9 cellular contexts compared by ENCODE assay signal in the genomic region with DNA sequence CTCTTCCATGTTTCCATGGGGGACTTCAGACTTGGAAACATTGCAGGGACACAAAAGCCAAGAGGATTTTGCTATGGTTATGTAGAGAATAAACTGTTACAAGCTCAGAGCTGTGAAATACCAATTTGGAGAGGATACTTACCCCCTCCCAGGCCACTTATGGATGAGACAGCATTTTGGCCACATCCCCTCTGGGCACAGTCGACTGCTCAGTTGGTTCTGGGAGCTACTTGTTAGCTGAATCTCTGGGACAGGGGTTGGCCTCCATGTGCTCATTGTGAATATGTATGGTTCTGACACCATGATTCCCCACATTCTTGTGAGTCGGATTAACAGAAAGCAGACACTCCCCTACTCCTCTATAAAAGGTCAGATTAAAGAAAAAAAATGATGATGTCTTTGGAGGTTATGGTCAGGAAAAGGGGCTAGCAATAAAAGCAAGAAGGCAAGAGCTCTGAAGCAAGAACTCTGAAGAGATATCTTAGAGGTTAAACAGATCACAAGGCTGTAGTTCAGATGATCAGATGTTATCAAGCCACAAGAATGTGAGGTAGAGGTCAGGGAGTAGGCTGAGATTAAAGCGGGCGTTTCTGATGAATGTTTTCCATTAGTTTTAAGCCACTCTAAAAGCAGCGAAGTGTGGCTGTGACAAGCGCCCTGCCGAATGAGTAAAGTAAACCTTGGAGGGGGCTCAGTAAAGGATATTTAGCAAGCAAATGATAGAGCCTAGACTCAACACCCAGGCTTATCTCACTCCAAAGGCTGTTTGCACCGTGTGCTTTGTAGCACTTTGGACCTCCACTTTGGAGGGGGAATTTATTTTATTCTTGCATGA. TPM values are rescaled to one million over a fixed set of nuclear protein-coding genes. Genes with fewer than 3 reads are reported as not detected.
DNase-seq lines count a peak whose midpoint lies in the region; ATAC-seq, FAIRE-seq and TF ChIP-seq lines count a peak whose summit lies in the region.
"Had no signal": no experiment of that assay in that cellular context is flagged by ENCODE, and none has a peak within 500 bp of the region (broad histone marks: within the 10 kb centered on the region; RNA-seq: fewer than 3 reads in every experiment).

No MANE protein-coding gene starts in this region.

- H3K79me2 ChIP-seq in OCI-LY7 (ENCODE audit: insufficient read depth, low read depth, low read length): peaks cover 72% of the 10 kb centered on the region

- H3K9me3 Mint-ChIP-seq in dendritic cell treated with granulocyte-macrophage colony-stimulating factor and Interleukin-4, amounts not matched to agents 40 ng/mL and 50 ng/mL, for 4 days: no peaks in the 10 kb centered on the region
- H3K9me3 Mint-ChIP-seq in progenitor cell of endocrine pancreas (ENCODE audit: low read depth): no peaks in the 10 kb centered on the region

- peak overlapping the region; percentile 60 for H3K27ac Mint-ChIP-seq in dendritic cell treated with granulocyte-macrophage colony-stimulating factor and Interleukin-4, amounts not matched to agents 40 ng/mL and 50 ng/mL, for 4 days
- peak overlapping the region; percentile 6 for H3K27ac Mint-ChIP-seq in progenitor cell of endocrine pancreas

- intact Hi-C loops in OCI-LY7 (cut with micrococcal nuclease; ENCODE audit: unreplicated experiment): no loop called here
- intact Hi-C loops in dendritic cell treated with granulocyte-macrophage colony-stimulating factor and Interleukin-4, amounts not matched to agents 40 ng/mL and 50 ng/mL, for 4 days (cut with micrococcal nuclease): no loop called here
- intact Hi-C loops in kidney (cut with DNase I): no loop called here

- no peak overlapping the region for H2AFZ ChIP-seq in OCI-LY7 (ENCODE audit: low read length)

- H4K20me1 ChIP-seq in OCI-LY7 (ENCODE audit: insufficient read depth, low read length): no peaks in the 10 kb centered on the region

- CTCF ChIA-PET in OCI-LY7 (lab: Charles Lee; ENCODE audit: unreplicated experiment): no interaction called here

- POLR2A ChIA-PET in OCI-LY7 (lab: Charles Lee): interaction anchor here (1.9 to 6.8 kb wide), 2 partner anchors 12 to 96 kb away, joined by 6 to 201 read pairs; partner anchors contain the start of gene STAMBPL1

- no peak overlapping the region for H3K9ac ChIP-seq in kidney (ENCODE audit: low read length in 2 of 2)

- peak; percentile 44 for DNase-seq in Daoy (ENCODE audit: low read depth)
- DNase-seq in OCI-LY7 (ENCODE audit: low spot score): no peak
- DNase-seq in progenitor cell of endocrine pancreas (ENCODE audit: low spot score, unreplicated experiment): no peak
- DNase-seq in GM19238 (ENCODE audit: insufficient read length, low spot score): no peak
- DNase-seq in kidney: no peak
- DNase-seq: upper lobe of left lung had no signal

- H3K27me3 Mint-ChIP-seq in dendritic cell treated with granulocyte-macrophage colony-stimulating factor and Interleukin-4, amounts not matched to agents 40 ng/mL and 50 ng/mL, for 4 days: no peaks in the 10 kb centered on the region
- H3K27me3 Mint-ChIP-seq in progenitor cell of endocrine pancreas: peaks cover 5% of the 10 kb centered on the region

- no TSS peak for BruUV-seq in OCI-LY7 (replicated peaks; lab: Mats Ljungman, UMichigan)

- H3K4me1 ChIP-seq in OCI-LY7 (ENCODE audit: insufficient read depth, low read length, poor library complexity, severe bottlenecking): peaks cover 61% of the 10 kb centered on the region
- H3K4me1 ChIP-seq in kidney (ENCODE audit: control insufficient read depth in 1 of 2, insufficient read depth in 1 of 2, low read depth in 1 of 2, low read length in 2 of 2): peaks cover 0 to 6% of the 10 kb centered on the region in 2 donors

- no peak overlapping the region for H3K27ac ChIP-seq in OCI-LY7 (ENCODE audit: low read depth, low read length, poor library complexity, severe bottlenecking)
- peak overlapping the region in 1 of 2 donors; percentile 33 for H3K27ac ChIP-seq in kidney (ENCODE audit: low read depth in 2 of 2, low read length in 2 of 2)

- H3K4me3 ChIP-seq in OCI-LY7 (ENCODE audit: low read depth, low read length, poor library complexity, severe bottlenecking) (no peak overlapping the region), kidney (ENCODE audit: low read length in 2 of 2) (no peak overlapping the region)
- H3K4me3 ChIP-seq: upper lobe of left lung had no signal

- H3K4me3 Mint-ChIP-seq in dendritic cell treated with granulocyte-macrophage colony-stimulating factor and Interleukin-4, amounts not matched to agents 40 ng/mL and 50 ng/mL, for 4 days: no peak overlapping the region
- no peak overlapping the region for H3K4me3 Mint-ChIP-seq in progenitor cell of endocrine pancreas (ENCODE audit: low read depth)

- H3K4me1 Mint-ChIP-seq in dendritic cell treated with granulocyte-macrophage colony-stimulating factor and Interleukin-4, amounts not matched to agents 40 ng/mL and 50 ng/mL, for 4 days (ENCODE audit: low read depth): peaks cover 43% of the 10 kb centered on the region
- peaks cover 19% of the 10 kb centered on the region for H3K4me1 Mint-ChIP-seq in progenitor cell of endocrine pancreas (ENCODE audit: low read depth)

- no peaks in the 10 kb centered on the region for H3K9me2 ChIP-seq in OCI-LY7 (ENCODE audit: insufficient read depth, low read length)

- peaks cover 21% of the 10 kb centered on the region for H3K36me3 Mint-ChIP-seq in dendritic cell treated with granulocyte-macrophage colony-stimulating factor and Interleukin-4, amounts not matched to agents 40 ng/mL and 50 ng/mL, for 4 days (ENCODE audit: low read depth)
- no peaks in the 10 kb centered on the region for H3K36me3 Mint-ChIP-seq in progenitor cell of endocrine pancreas (ENCODE audit: insufficient read depth)

- TF ChIP-seq CTCF in OCI-LY7 (conservative IDR thresholded peaks at IDR 0.05; ENCODE audit: low read length) (no peak), progenitor cell of endocrine pancreas (IDR thresholded peaks at IDR 0.05; ENCODE audit: unreplicated experiment) (no peak), kidney (IDR thresholded peaks at IDR 0.05; ENCODE audit: borderline replicate concordance, extremely low read depth, insufficient read depth) (no peak)

- FAIRE-seq in kidney (lab: Jason Lieb, UNC): no peak

- no peaks in the 10 kb centered on the region for H3K9me3 ChIP-seq in OCI-LY7 (ENCODE audit: low read length)
- no peaks in the 10 kb centered on the region for H3K9me3 ChIP-seq in kidney (ENCODE audit: control insufficient read depth in 1 of 2, low read length in 2 of 2)
- H3K9me3 ChIP-seq: upper lobe of left lung had no signal

- H3K36me3 ChIP-seq in OCI-LY7 (ENCODE audit: insufficient read depth, low read length) (peaks cover 56% of the 10 kb centered on the region), kidney (ENCODE audit: control insufficient read depth in 1 of 2, insufficient read depth in 2 of 2, low read length in 2 of 2) (no peaks in the 10 kb centered on the region)
- H3K36me3 ChIP-seq: upper lobe of left lung had no signal

- no peak for ATAC-seq in HG03521 (IDR thresholded peaks at IDR 0.05; ENCODE audit: unreplicated experiment)
- no peak for ATAC-seq in HG03139 (IDR thresholded peaks at IDR 0.05; ENCODE audit: unreplicated experiment)

- peak overlapping the region; percentile 13 for H3K4me2 ChIP-seq in OCI-LY7 (ENCODE audit: low read length)

RNA-seq across cellular contexts. Expression of gene STAMBPL1, which starts 17.2 kb away (rescaled TPM):
- total RNA-seq in Daoy (2014; rRNA removed; shearing (Covaris generic)): 22.9 and 23.9 TPM in 2 replicates
- total RNA-seq in OCI-LY7 (2014; rRNA removed; shearing (Covaris generic)): 47.2 and 69.0 TPM in 2 replicates
- total RNA-seq in OCI-LY7 (2022) (41.0 and 44.4 TPM in 2 replicates), progenitor cell of endocrine pancreas (1.3 TPM in 2 replicates), kidney (6.9 TPM)
- 3.0 TPM for polyA plus RNA-seq in kidney (ENCODE audit: insufficient read depth, low read depth, low replicate concordance)

RNA-seq across cellular contexts. Expression of gene ANKRD22, which starts 45.6 kb away (rescaled TPM):
- total RNA-seq in Daoy (2014; rRNA removed; shearing (Covaris generic)): not detected in 2 replicates
- not detected in 2 replicates for total RNA-seq in OCI-LY7 (2014; rRNA removed; shearing (Covaris generic))
- total RNA-seq in OCI-LY7 (2022) (not detected in 2 replicates), progenitor cell of endocrine pancreas (0.18 TPM in 1 of 2 replicates, not detected in the other), kidney (3.6 TPM)
- 6.5 TPM for polyA plus RNA-seq in kidney (ENCODE audit: insufficient read depth, low read depth, low replicate concordance)

RNA-seq across cellular contexts. Expression of gene ACTA2, which starts 55.3 kb away (rescaled TPM):
- total RNA-seq in Daoy (2014; rRNA removed; shearing (Covaris generic)): 12.3 and 21.0 TPM in 2 replicates
- total RNA-seq in OCI-LY7 (2014; rRNA removed; shearing (Covaris generic)): 1.4 and 5.0 TPM in 2 replicates
- total RNA-seq in OCI-LY7 (2022) (3.3 and 4.2 TPM in 2 replicates), progenitor cell of endocrine pancreas (4.1 and 6.0 TPM in 2 replicates), kidney (471 TPM)
- polyA plus RNA-seq in kidney (ENCODE audit: insufficient read depth, low read depth, low replicate concordance): 378 TPM

Comparison
In these comparisons a context has a peak if more than half of its experiments do, and no peak if none do; other contexts are left out.
1. RNA of gene ACTA2, which starts 55.3 kb away (total RNA-seq): 471 TPM in kidney (single experiment); 12.3 to 21.0 TPM in Daoy, 4.1 to 6.0 TPM in progenitor cell of endocrine pancreas and 1.4 to 5.0 TPM in OCI-LY7; every median in the first group is over 10 times any median in the second.